15 cellular contexts compared by ENCODE assay signal in genomic region chr4:40699648-40700047, GRCh38. TPM values are rescaled to one million over a fixed set of nuclear protein-coding genes. Genes with fewer than 3 reads are reported as not detected.
DNase-seq lines count a peak whose midpoint lies in the region; TF ChIP-seq lines count a peak whose summit lies in the region.
"Had no signal": no experiment of that assay in that cellular context is flagged by ENCODE, and none has a peak within 500 bp of the region (broad histone marks: within the 10 kb centered on the region; RNA-seq: fewer than 3 reads in every experiment).

No MANE protein-coding gene starts in this region.

- no peaks in the 10 kb centered on the region for H3K27me3 ChIP-seq in colonic mucosa
- H3K27me3 ChIP-seq: ascending aorta, BE2C had no signal

- H3K27ac ChIP-seq in colonic mucosa = no peak overlapping the region
- H3K27ac ChIP-seq: ascending aorta, parathyroid adenoma had no signal

- H3K9me3 Mint-ChIP-seq in activated naive CD4-positive, alpha-beta T cell treated with anti-CD3 and anti-CD28 coated beads, Interleukin-2, amount 50 U/mL, for 24 hours = no peaks in the 10 kb centered on the region

- TF ChIP-seq CTCF in epithelial cell of esophagus (IDR thresholded peaks at IDR 0.05; ENCODE audit: insufficient read depth, low read depth, low read length, missing control alignments) (no peak), colonic mucosa (IDR thresholded peaks at IDR 0.05) (no peak)

- peaks cover 11% of the 10 kb centered on the region for H3K4me1 Mint-ChIP-seq in activated naive CD4-positive, alpha-beta T cell treated with anti-CD3 and anti-CD28 coated beads, Interleukin-2, amount 50 U/mL, for 24 hours

- no peaks in the 10 kb centered on the region for H3K9me3 ChIP-seq in colonic mucosa
- H3K9me3 ChIP-seq: ascending aorta, BE2C had no signal

- H3K36me3 Mint-ChIP-seq in activated naive CD4-positive, alpha-beta T cell treated with anti-CD3 and anti-CD28 coated beads, Interleukin-2, amount 50 U/mL, for 24 hours = no peaks in the 10 kb centered on the region

- H3K4me1 ChIP-seq in colonic mucosa = no peaks in the 10 kb centered on the region
- H3K4me1 ChIP-seq: ascending aorta, BE2C had no signal

- no peak overlapping the region for H3K4me3 Mint-ChIP-seq in activated naive CD4-positive, alpha-beta T cell treated with anti-CD3 and anti-CD28 coated beads, Interleukin-2, amount 50 U/mL, for 24 hours

- H3K4me3 ChIP-seq in epithelial cell of esophagus (ENCODE audit: low read length) (no peak overlapping the region), colonic mucosa (no peak overlapping the region)
- H3K4me3 ChIP-seq: ascending aorta had no signal

- H3K9ac ChIP-seq in colonic mucosa (ENCODE audit: low read depth in 2 of 2, low read length in 2 of 2) = no peak overlapping the region
- H3K9ac ChIP-seq: parathyroid adenoma had no signal

- peak overlapping the region; percentile 23 for H3K27ac Mint-ChIP-seq in activated naive CD4-positive, alpha-beta T cell treated with anti-CD3 and anti-CD28 coated beads, Interleukin-2, amount 50 U/mL, for 24 hours

- no peaks in the 10 kb centered on the region for H3K27me3 Mint-ChIP-seq in activated naive CD4-positive, alpha-beta T cell treated with anti-CD3 and anti-CD28 coated beads, Interleukin-2, amount 50 U/mL, for 24 hours

- no peak for DNase-seq in activated naive CD4-positive, alpha-beta T cell (lab: John Stamatoyannopoulos, UW)
- peak; percentile 29 for DNase-seq in MV-4-11 (lab: John Stamatoyannopoulos, UW)
- DNase-seq in epithelial cell of esophagus (ENCODE audit: low read depth) = peak; percentile 20
- DNase-seq in stromal cell of bone marrow (ENCODE audit: low read depth) = peak; percentile 53
- DNase-seq in colonic mucosa = no peak
- DNase-seq in cortex of kidney (lab: John Stamatoyannopoulos, UW) = no peak
- DNase-seq in NCI-H69 (lab: John Stamatoyannopoulos, UW) = no peak
- DNase-seq: activated CD8-positive, alpha-beta memory T cell treated with anti-CD3 and anti-CD28 coated beads, Interleukin-2, amount 50 U/mL, for 4 hours; BE2C; DMS153; Kasumi-1 had no signal

- no peaks in the 10 kb centered on the region for H3K36me3 ChIP-seq in colonic mucosa
- H3K36me3 ChIP-seq: ascending aorta, BE2C had no signal

- intact Hi-C loops in colonic mucosa (cut with DNase I) = no loop called here

RNA-seq across cellular contexts. Expression of gene NSUN7, which starts 50.1 kb away (rescaled TPM):
- 10 to 100 TPM; 10.9 to 11.2 TPM for total RNA-seq in colonic mucosa
- total RNA-seq: SK-MEL-5 had no signal

Comparison
In these comparisons a context has a peak if more than half of its experiments do, and no peak if none do; other contexts are left out.
1. DNase-seq: peak in MV-4-11 (single experiment), epithelial cell of esophagus (single experiment) and stromal cell of bone marrow (single experiment); none in activated naive CD4-positive, alpha-beta T cell (0 of 4), colonic mucosa (single experiment), cortex of kidney (single experiment) and NCI-H69 (single experiment).